In the genomic region with DNA sequence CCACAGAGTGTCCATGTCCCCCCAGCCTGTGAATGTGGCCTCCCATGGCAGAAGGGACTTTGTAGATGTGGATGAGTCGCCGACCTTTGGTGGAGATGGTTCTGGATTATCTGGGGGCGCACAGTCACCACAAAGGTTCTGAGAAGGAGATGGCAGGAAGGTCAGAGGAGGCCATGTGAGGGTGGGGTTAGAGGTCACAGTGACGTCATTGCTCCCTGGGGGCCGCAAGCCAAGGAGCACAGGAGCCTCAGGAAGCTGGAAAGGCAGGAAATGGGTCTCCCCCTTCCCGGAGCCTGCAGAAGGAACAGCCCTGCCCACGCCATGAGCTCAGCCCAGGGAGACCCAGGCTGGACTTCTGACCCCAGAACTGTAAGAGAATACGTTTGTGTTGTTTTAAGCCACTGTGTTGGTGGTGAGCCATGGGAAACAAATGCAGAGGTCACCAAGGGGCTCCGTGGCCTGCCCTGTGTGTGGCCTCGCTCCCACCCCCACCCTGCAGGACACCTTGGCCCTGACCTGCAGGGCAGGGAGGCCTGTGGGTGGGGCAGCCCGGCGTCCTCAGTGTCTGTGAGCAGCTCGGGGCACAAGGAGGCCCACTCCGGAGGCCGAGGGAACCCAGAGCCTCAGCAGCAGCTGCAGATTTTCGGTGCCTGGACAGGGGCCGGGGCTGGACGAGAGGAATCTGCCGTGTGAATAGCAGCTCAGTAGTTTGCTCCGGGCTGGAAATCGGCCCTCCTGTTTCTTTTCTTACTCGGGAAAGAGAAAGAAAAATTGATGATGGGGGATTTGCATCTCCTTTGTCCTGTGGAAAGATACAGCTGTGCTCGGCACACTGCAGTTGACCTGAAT, we compare ENCODE assay signal across 1 cellular context.
A peak's percentile ranks its signal among the peaks of the same experiment; 100 is the strongest.
TF ChIP-seq lines count a peak whose summit lies in the region.

No MANE protein-coding gene starts in this region.

TF ChIP-seq in GM12878, 131 proteins besides CTCF, POLR2A, EP300 and RAD21 (continued from another document):
- TF ChIP-seq, protein P1, sequence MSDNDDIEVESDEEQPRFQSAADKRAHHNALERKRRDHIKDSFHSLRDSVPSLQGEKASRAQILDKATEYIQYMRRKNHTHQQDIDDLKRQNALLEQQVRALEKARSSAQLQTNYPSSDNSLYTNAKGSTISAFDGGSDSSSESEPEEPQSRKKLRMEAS (IDR thresholded peaks at IDR 0.05; ENCODE audit: low read depth, low read length): no peak
- peak; percentile 55; the same call in 1 of the 2 replicates for TF ChIP-seq NR2C1 (IDR thresholded peaks at IDR 0.05)
